Comparison of ENCODE assay signal across 10 cellular contexts in the genomic region with DNA sequence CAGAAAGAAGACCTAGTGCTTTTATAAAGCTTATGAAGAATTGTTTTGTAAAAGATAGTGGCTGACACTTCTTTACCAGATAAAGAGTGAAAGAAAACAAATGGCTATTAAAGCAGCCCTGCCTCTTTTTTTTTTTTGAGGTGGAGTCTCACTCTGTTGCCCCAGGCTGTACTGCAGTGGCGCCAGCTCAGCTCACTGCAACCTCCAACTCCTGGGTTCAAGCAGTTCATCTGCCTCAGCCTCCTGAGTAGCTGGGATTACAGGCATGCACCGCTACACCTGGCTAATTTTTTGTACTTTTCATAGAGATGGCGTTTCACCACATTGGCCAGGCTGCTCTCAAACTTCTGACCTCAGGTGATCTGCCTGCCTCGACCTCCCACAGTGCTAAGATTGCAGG. TPM values are rescaled to one million over a fixed set of nuclear protein-coding genes. Genes with fewer than 3 reads are reported as not detected.
DNase-seq lines count a peak whose midpoint lies in the region; ATAC-seq and TF ChIP-seq lines count a peak whose summit lies in the region.
"Had no signal": no experiment of that assay in that cellular context is flagged by ENCODE, and none has a peak within 500 bp of the region (broad histone marks: within the 10 kb centered on the region; RNA-seq: fewer than 3 reads in every experiment).

No MANE protein-coding gene starts in this region.

- ATAC-seq in GM19035 (IDR thresholded peaks at IDR 0.05; ENCODE audit: unreplicated experiment), result no peak

- H3K4me1 Mint-ChIP-seq in activated naive CD4-positive, alpha-beta T cell treated with anti-CD3 and anti-CD28 coated beads, Interleukin-2, amount 50 U/mL, for 24 hours, result peaks cover 76% of the 10 kb centered on the region
- H3K4me1 Mint-ChIP-seq in activated T-helper 2 cell treated with anti-CD3 and anti-CD28 coated beads, Interferon-gamma antibody, Interleukin-2, Interleukin-4, amounts not matched to agents 10 μg/mL and 5 μg/mL and 100 μg/mL, durations not matched to agents 14 hours and 24 hours and 36 hours (ENCODE audit: low read depth), result peaks cover 53% of the 10 kb centered on the region

- H3K27ac ChIP-seq in vagina, result peak overlapping the region; percentile 47

- TF ChIP-seq POLR2A in vagina (IDR thresholded peaks at IDR 0.05), result no peak

- no peak overlapping the region for H3K4me3 ChIP-seq in vagina

- H3K36me3 ChIP-seq in vagina, result peaks cover 0 to 84% of the 10 kb centered on the region in 2 donors

- H3K36me3 Mint-ChIP-seq in activated naive CD4-positive, alpha-beta T cell treated with anti-CD3 and anti-CD28 coated beads, Interleukin-2, amount 50 U/mL, for 24 hours, result peaks cover 34% of the 10 kb centered on the region
- peaks cover 91% of the 10 kb centered on the region for H3K36me3 Mint-ChIP-seq in activated T-helper 2 cell treated with anti-CD3 and anti-CD28 coated beads, Interferon-gamma antibody, Interleukin-2, Interleukin-4, amounts not matched to agents 10 μg/mL and 5 μg/mL and 100 μg/mL, durations not matched to agents 14 hours and 24 hours and 36 hours (ENCODE audit: low read depth)

- H3K9me3 ChIP-seq in vagina, result no peaks in the 10 kb centered on the region

- intact Hi-C loops in activated T-helper 2 cell treated with anti-CD3 and anti-CD28 coated beads, Interferon-gamma antibody, Interleukin-2, Interleukin-4, amounts not matched to agents 10 μg/mL and 5 μg/mL and 100 μg/mL, durations not matched to agents 14 hours and 24 hours and 36 hours (cut with micrococcal nuclease), result loop anchor here (1.0 to 5.0 kb wide), 3 partner anchors 12 to 667 kb away; no protein-coding TSS in a partner anchor
- intact Hi-C loops in vagina (cut with DNase I), result no loop called here

- TF ChIP-seq CTCF in vagina (IDR thresholded peaks at IDR 0.05), result no peak

- H3K27ac Mint-ChIP-seq in activated naive CD4-positive, alpha-beta T cell treated with anti-CD3 and anti-CD28 coated beads, Interleukin-2, amount 50 U/mL, for 24 hours, result peak overlapping the region; percentile 23
- H3K27ac Mint-ChIP-seq in activated T-helper 2 cell treated with anti-CD3 and anti-CD28 coated beads, Interferon-gamma antibody, Interleukin-2, Interleukin-4, amounts not matched to agents 10 μg/mL and 5 μg/mL and 100 μg/mL, durations not matched to agents 14 hours and 24 hours and 36 hours, result peak overlapping the region; percentile 89

- no peaks in the 10 kb centered on the region for H3K27me3 Mint-ChIP-seq in activated naive CD4-positive, alpha-beta T cell treated with anti-CD3 and anti-CD28 coated beads, Interleukin-2, amount 50 U/mL, for 24 hours
- no peaks in the 10 kb centered on the region for H3K27me3 Mint-ChIP-seq in activated T-helper 2 cell treated with anti-CD3 and anti-CD28 coated beads, Interferon-gamma antibody, Interleukin-2, Interleukin-4, amounts not matched to agents 10 μg/mL and 5 μg/mL and 100 μg/mL, durations not matched to agents 14 hours and 24 hours and 36 hours (ENCODE audit: low read depth)

- DNase-seq in activated naive CD4-positive, alpha-beta T cell (lab: John Stamatoyannopoulos, UW), result no peak
- no peak for DNase-seq in activated T-helper 2 cell treated with anti-CD3 and anti-CD28 coated beads, Interferon-gamma antibody, Interleukin-2, Interleukin-4, amounts not matched to agents 10 μg/mL and 5 μg/mL and 100 μg/mL, durations not matched to agents 14 hours and 24 hours and 36 hours (ENCODE audit: low spot score)
- DNase-seq in iris pigment epithelial cell (ENCODE audit: low read depth) (peak; percentile 37), vagina (ENCODE audit: extremely low spot score in 2 of 2) (no peak), AG20443 (ENCODE audit: low spot score) (no peak)
- DNase-seq in stimulated activated naive CD4-positive, alpha-beta T cell (lab: John Stamatoyannopoulos, UW), result no peak
- DNase-seq: left cardiac atrium, NCI-H1417 treated with DMSO at 0.1 percent for 48 hours had no signal

- H3K4me1 ChIP-seq in vagina, result peaks cover 37% of the 10 kb centered on the region

- H3K9me3 Mint-ChIP-seq in activated naive CD4-positive, alpha-beta T cell treated with anti-CD3 and anti-CD28 coated beads, Interleukin-2, amount 50 U/mL, for 24 hours, result no peaks in the 10 kb centered on the region
- no peaks in the 10 kb centered on the region for H3K9me3 Mint-ChIP-seq in activated T-helper 2 cell treated with anti-CD3 and anti-CD28 coated beads, Interferon-gamma antibody, Interleukin-2, Interleukin-4, amounts not matched to agents 10 μg/mL and 5 μg/mL and 100 μg/mL, durations not matched to agents 14 hours and 24 hours and 36 hours

- H3K27me3 ChIP-seq in vagina, result no peaks in the 10 kb centered on the region

- peak overlapping the region; percentile 36 for H3K4me3 Mint-ChIP-seq in activated naive CD4-positive, alpha-beta T cell treated with anti-CD3 and anti-CD28 coated beads, Interleukin-2, amount 50 U/mL, for 24 hours
- peak overlapping the region; percentile 17 for H3K4me3 Mint-ChIP-seq in activated T-helper 2 cell treated with anti-CD3 and anti-CD28 coated beads, Interferon-gamma antibody, Interleukin-2, Interleukin-4, amounts not matched to agents 10 μg/mL and 5 μg/mL and 100 μg/mL, durations not matched to agents 14 hours and 24 hours and 36 hours (ENCODE audit: low read depth)

RNA-seq across cellular contexts. Expression of a gene that starts 12.9 kb away (rescaled TPM):
- total RNA-seq in activated T-helper 2 cell treated with anti-CD3 and anti-CD28 coated beads, Interferon-gamma antibody, Interleukin-2, Interleukin-4, amounts not matched to agents 10 μg/mL and 5 μg/mL and 100 μg/mL, durations not matched to agents 14 hours and 24 hours and 36 hours, result 639 and 643 TPM in 2 replicates
- 284 TPM for total RNA-seq in vagina

RNA-seq across cellular contexts. Expression of a gene that starts 31.0 kb away (rescaled TPM):
- total RNA-seq in activated T-helper 2 cell treated with anti-CD3 and anti-CD28 coated beads, Interferon-gamma antibody, Interleukin-2, Interleukin-4, amounts not matched to agents 10 μg/mL and 5 μg/mL and 100 μg/mL, durations not matched to agents 14 hours and 24 hours and 36 hours, result 0.41 and 0.87 TPM in 2 replicates
- 8.1 TPM for total RNA-seq in vagina

RNA-seq across cellular contexts. Expression of a gene that starts 40.1 kb away (rescaled TPM):
- 82.4 and 82.9 TPM in 2 replicates for total RNA-seq in activated T-helper 2 cell treated with anti-CD3 and anti-CD28 coated beads, Interferon-gamma antibody, Interleukin-2, Interleukin-4, amounts not matched to agents 10 μg/mL and 5 μg/mL and 100 μg/mL, durations not matched to agents 14 hours and 24 hours and 36 hours
- 106 TPM for total RNA-seq in vagina

RNA-seq across cellular contexts. Expression of a gene that starts 40.5 kb away (rescaled TPM):
- total RNA-seq in activated T-helper 2 cell treated with anti-CD3 and anti-CD28 coated beads, Interferon-gamma antibody, Interleukin-2, Interleukin-4, amounts not matched to agents 10 μg/mL and 5 μg/mL and 100 μg/mL, durations not matched to agents 14 hours and 24 hours and 36 hours, result 19.9 and 20.8 TPM in 2 replicates
- 28.7 TPM for total RNA-seq in vagina
